Comparison of ENCODE assay signal across 1 cellular context in the genomic region with DNA sequence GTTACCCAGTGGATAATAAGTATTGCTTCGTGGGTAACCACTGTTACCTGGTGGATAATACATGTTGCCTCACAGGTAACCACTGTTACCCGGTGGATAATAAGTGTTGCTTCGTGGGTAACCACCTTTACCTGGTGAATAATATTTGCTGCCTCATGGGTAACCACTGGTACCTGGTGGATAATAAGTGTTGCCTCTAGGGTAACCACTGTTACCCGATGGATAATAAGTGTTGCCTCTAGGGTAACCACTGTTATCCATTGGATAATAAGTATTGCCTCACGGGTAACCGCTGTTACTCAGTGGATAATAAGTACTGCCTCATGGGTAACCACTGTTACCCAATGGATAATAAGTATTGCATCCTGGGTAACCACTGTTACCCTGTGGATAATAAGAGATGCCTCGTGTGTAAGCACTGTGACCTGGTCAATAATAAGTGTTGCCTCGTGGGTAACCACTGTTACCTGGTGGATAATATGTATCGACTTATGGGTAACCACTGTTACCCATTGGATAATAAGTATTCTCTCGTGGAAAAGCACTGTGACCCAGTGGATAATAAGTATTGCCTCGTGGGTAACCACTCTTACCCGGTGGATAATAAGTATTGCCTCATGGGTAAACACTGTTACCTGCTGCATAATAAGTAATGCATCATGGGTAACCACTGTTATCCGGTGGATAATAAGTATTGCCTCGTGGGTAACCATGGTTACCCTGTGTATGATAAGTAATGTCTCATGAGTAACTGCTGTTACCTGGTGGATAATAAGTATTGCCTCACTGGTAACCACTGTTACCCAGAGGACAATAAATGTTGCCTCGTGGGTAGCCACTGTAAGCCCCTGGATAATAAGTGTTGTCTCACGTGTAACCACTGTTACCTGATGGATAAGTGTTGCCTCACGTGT.
A peak's percentile ranks its signal among the peaks of the same experiment; 100 is the strongest.
TF ChIP-seq lines count a peak whose summit lies in the region.

No MANE protein-coding gene starts in this region.

TF ChIP-seq in GM12878, 131 proteins besides CTCF, POLR2A, EP300 and RAD21 (continued from another document):
- TF ChIP-seq, protein P1, sequence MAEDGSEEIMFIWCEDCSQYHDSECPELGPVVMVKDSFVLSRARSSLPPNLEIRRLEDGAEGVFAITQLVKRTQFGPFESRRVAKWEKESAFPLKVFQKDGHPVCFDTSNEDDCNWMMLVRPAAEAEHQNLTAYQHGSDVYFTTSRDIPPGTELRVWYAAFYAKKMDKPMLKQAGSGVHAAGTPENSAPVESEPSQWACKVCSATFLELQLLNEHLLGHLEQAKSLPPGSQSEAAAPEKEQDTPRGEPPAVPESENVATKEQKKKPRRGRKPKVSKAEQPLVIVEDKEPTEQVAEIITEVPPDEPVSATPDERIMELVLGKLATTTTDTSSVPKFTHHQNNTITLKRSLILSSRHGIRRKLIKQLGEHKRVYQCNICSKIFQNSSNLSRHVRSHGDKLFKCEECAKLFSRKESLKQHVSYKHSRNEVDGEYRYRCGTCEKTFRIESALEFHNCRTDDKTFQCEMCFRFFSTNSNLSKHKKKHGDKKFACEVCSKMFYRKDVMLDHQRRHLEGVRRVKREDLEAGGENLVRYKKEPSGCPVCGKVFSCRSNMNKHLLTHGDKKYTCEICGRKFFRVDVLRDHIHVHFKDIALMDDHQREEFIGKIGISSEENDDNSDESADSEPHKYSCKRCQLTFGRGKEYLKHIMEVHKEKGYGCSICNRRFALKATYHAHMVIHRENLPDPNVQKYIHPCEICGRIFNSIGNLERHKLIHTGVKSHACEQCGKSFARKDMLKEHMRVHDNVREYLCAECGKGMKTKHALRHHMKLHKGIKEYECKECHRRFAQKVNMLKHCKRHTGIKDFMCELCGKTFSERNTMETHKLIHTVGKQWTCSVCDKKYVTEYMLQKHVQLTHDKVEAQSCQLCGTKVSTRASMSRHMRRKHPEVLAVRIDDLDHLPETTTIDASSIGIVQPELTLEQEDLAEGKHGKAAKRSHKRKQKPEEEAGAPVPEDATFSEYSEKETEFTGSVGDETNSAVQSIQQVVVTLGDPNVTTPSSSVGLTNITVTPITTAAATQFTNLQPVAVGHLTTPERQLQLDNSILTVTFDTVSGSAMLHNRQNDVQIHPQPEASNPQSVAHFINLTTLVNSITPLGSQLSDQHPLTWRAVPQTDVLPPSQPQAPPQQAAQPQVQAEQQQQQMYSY (CRISPR knock-in tag; IDR thresholded peaks at IDR 0.05), result peak; percentile 88
- no peak for TF ChIP-seq SMARCA5 (IDR thresholded peaks at IDR 0.05)
- TF ChIP-seq IKZF1 (conservative IDR thresholded peaks at IDR 0.05), result no peak
- TF ChIP-seq ZNF274 (IDR thresholded peaks at IDR 0.05; ENCODE audit: insufficient read depth, insufficient read length), result no peak
- TF ChIP-seq CHD2 (IDR thresholded peaks at IDR 0.05; ENCODE audit: borderline replicate concordance, low read depth, low read length), result no peak
- no peak for TF ChIP-seq HCFC1 (IDR thresholded peaks at IDR 0.05; ENCODE audit: low read length)
- no peak for TF ChIP-seq SRF (IDR thresholded peaks at IDR 0.05; ENCODE audit: low read depth in 2 of 2, low read length in 2 of 2)
- TF ChIP-seq ZBTB4 (CRISPR knock-in tag; IDR thresholded peaks at IDR 0.05), result peak; percentile 76; the same call in 1 of the 2 replicates
- TF ChIP-seq, protein P2, sequence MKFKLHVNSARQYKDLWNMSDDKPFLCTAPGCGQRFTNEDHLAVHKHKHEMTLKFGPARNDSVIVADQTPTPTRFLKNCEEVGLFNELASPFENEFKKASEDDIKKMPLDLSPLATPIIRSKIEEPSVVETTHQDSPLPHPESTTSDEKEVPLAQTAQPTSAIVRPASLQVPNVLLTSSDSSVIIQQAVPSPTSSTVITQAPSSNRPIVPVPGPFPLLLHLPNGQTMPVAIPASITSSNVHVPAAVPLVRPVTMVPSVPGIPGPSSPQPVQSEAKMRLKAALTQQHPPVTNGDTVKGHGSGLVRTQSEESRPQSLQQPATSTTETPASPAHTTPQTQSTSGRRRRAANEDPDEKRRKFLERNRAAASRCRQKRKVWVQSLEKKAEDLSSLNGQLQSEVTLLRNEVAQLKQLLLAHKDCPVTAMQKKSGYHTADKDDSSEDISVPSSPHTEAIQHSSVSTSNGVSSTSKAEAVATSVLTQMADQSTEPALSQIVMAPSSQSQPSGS (IDR thresholded peaks at IDR 0.05; ENCODE audit: low read length), result no peak
- no peak for TF ChIP-seq RB1 (IDR thresholded peaks at IDR 0.05; ENCODE audit: borderline replicate concordance)
- peak; percentile 36 for TF ChIP-seq RUNX3 (IDR thresholded peaks at IDR 0.05; ENCODE audit: low read length)
- 0 out of 4 replicates have a peak, but pooled peaks of 1 of the 2 experiments have one; percentile 21 for TF ChIP-seq BHLHE40 (IDR thresholded peaks at IDR 0.05; ENCODE audit: borderline replicate concordance in 1 of 2, low read depth in 2 of 2, low read length in 1 of 2)
- TF ChIP-seq, protein P3, sequence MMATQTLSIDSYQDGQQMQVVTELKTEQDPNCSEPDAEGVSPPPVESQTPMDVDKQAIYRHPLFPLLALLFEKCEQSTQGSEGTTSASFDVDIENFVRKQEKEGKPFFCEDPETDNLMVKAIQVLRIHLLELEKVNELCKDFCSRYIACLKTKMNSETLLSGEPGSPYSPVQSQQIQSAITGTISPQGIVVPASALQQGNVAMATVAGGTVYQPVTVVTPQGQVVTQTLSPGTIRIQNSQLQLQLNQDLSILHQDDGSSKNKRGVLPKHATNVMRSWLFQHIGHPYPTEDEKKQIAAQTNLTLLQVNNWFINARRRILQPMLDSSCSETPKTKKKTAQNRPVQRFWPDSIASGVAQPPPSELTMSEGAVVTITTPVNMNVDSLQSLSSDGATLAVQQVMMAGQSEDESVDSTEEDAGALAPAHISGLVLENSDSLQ (IDR thresholded peaks at IDR 0.05), result no peak
- no peak for TF ChIP-seq ZNF384 (IDR thresholded peaks at IDR 0.05; ENCODE audit: borderline replicate concordance, low read depth, low read length)
- no peak for TF ChIP-seq TBL1XR1 (IDR thresholded peaks at IDR 0.05; ENCODE audit: low read depth, low read length)
- TF ChIP-seq NR2C2 (IDR thresholded peaks at IDR 0.05; ENCODE audit: borderline replicate concordance, control insufficient read depth, insufficient read length, low read depth), result no peak
- TF ChIP-seq BACH1 (IDR thresholded peaks at IDR 0.05; ENCODE audit: borderline replicate concordance), result no peak
- no peak for TF ChIP-seq NFYA (IDR thresholded peaks at IDR 0.05; ENCODE audit: borderline replicate concordance, low read depth, low read length)
- no peak for TF ChIP-seq TCF12 (IDR thresholded peaks at IDR 0.05; ENCODE audit: low read depth, low read length)
- TF ChIP-seq SUPT20H (IDR thresholded peaks at IDR 0.05; ENCODE audit: borderline replicate concordance, control insufficient read depth, low read depth, low read length), result no peak
- TF ChIP-seq SREBF1 (IDR thresholded peaks at IDR 0.05; ENCODE audit: low read length), result peak; percentile 87
- TF ChIP-seq DPF2 (IDR thresholded peaks at IDR 0.05), result no peak
- TF ChIP-seq BCL3 (IDR thresholded peaks at IDR 0.05; ENCODE audit: borderline replicate concordance, insufficient read depth, low read depth, low read length, poor library complexity, severe bottlenecking), result no peak
- TF ChIP-seq GATAD2B (conservative IDR thresholded peaks at IDR 0.05; ENCODE audit: low read depth), result no peak
- TF ChIP-seq ZNF207 (IDR thresholded peaks at IDR 0.05; ENCODE audit: borderline replicate concordance), result peak; percentile 60; the same call in 1 of the 2 replicates
- TF ChIP-seq, protein P4, sequence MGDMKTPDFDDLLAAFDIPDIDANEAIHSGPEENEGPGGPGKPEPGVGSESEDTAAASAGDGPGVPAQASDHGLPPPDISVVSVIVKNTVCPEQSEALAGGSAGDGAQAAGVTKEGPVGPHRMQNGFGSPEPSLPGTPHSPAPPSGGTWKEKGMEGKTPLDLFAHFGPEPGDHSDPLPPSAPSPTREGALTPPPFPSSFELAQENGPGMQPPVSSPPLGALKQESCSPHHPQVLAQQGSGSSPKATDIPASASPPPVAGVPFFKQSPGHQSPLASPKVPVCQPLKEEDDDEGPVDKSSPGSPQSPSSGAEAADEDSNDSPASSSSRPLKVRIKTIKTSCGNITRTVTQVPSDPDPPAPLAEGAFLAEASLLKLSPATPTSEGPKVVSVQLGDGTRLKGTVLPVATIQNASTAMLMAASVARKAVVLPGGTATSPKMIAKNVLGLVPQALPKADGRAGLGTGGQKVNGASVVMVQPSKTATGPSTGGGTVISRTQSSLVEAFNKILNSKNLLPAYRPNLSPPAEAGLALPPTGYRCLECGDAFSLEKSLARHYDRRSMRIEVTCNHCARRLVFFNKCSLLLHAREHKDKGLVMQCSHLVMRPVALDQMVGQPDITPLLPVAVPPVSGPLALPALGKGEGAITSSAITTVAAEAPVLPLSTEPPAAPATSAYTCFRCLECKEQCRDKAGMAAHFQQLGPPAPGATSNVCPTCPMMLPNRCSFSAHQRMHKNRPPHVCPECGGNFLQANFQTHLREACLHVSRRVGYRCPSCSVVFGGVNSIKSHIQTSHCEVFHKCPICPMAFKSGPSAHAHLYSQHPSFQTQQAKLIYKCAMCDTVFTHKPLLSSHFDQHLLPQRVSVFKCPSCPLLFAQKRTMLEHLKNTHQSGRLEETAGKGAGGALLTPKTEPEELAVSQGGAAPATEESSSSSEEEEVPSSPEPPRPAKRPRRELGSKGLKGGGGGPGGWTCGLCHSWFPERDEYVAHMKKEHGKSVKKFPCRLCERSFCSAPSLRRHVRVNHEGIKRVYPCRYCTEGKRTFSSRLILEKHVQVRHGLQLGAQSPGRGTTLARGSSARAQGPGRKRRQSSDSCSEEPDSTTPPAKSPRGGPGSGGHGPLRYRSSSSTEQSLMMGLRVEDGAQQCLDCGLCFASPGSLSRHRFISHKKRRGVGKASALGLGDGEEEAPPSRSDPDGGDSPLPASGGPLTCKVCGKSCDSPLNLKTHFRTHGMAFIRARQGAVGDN (IDR thresholded peaks at IDR 0.05), result peak; percentile 84
- peak; percentile 66 for TF ChIP-seq ZNF217 (IDR thresholded peaks at IDR 0.05)
- TF ChIP-seq CBX5 (IDR thresholded peaks at IDR 0.05; ENCODE audit: low read depth), result no peak
- 0 out of 2 replicates have a peak, but pooled peaks have one; percentile 7 for TF ChIP-seq JUNB (IDR thresholded peaks at IDR 0.05)
- no peak for TF ChIP-seq HDAC6 (IDR thresholded peaks at IDR 0.05; ENCODE audit: unreplicated experiment)
- no peak for TF ChIP-seq CHD1 (IDR thresholded peaks at IDR 0.05; ENCODE audit: low read depth, low read length)
- TF ChIP-seq CREB1 (IDR thresholded peaks at IDR 0.05; ENCODE audit: low read depth), result no peak
- TF ChIP-seq PAX8 (IDR thresholded peaks at IDR 0.05), result no peak
- TF ChIP-seq MTA3 (IDR thresholded peaks at IDR 0.05; ENCODE audit: borderline replicate concordance, low read length), result peak; percentile 39; the same call in 1 of the 2 replicates
TF ChIP-seq in GM12878: peak in this region for 17.
